13 cellular contexts compared by ENCODE assay signal in the genomic region with DNA sequence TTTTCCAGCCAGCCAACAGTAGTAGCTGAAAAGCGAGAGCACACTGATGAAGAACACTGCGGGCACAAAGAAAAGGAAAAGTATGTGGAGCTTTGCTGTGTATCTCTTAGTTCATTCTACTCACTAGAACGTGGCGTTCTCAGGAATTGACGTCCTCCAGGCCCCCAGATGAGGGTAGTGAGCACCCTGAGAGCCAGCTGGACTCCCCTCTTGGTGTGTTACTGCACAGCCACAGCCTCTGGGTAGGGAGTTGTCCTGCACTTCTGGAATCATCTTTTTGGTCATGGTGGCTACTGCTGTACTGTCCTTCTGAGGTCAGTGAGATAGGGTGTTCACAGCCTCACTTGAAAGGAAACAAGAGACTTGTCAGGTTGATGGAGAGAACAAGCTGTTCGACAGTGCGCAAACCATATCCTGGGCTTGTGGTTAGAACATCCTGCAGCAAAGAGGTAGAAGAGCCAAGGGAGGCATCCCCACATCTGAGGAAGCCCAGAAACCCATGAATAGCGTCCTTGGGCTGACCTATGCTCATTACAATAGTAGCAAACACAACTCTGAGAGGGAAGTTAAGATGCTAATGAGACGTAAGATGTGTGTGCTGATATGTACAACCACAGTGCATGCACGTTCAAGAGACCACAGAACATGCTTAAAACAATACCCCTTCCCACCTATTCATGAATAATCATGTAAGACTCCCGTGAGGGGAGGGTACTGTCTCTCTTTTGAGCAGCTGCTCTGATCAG. TPM values are rescaled to one million over a fixed set of nuclear protein-coding genes. Genes with fewer than 3 reads are reported as not detected.
A peak's percentile ranks its signal among the peaks of the same experiment; 100 is the strongest.
DNase-seq lines count a peak whose midpoint lies in the region; ATAC-seq and TF ChIP-seq lines count a peak whose summit lies in the region.
"Had no signal": no experiment of that assay in that cellular context is flagged by ENCODE, and none has a peak within 500 bp of the region (broad histone marks: within the 10 kb centered on the region; RNA-seq: fewer than 3 reads in every experiment).

No MANE protein-coding gene starts in this region.

- 0 out of 2 replicates have a peak overlapping the region, but pooled peaks have one; percentile 47 for H2AFZ ChIP-seq in Loucy (ENCODE audit: low read length)

- peak; percentile 81 for DNase-seq in activated T-helper 2 cell treated with anti-CD3 and anti-CD28 coated beads, Interferon-gamma antibody, Interleukin-2, Interleukin-4, amounts not matched to agents 10 μg/mL and 5 μg/mL and 100 μg/mL, durations not matched to agents 14 hours and 24 hours and 36 hours (ENCODE audit: low spot score)
- DNase-seq in natural killer cell treated with Interleukin-12 subunit alpha and Interleukin-12 subunit beta and Interleukin-15 and Interleukin-18, amount 100 ng/mL, for 72 hours (ENCODE audit: low spot score) = peak; percentile 60
- DNase-seq in NCI-H187 (lab: John Stamatoyannopoulos, UW) = no peak
- DNase-seq in GDM1 (lab: John Stamatoyannopoulos, UW) = no peak
- DNase-seq in NCI-H1417 (lab: John Stamatoyannopoulos, UW) = no peak
- no peak for DNase-seq in HCEC 1CT
- DNase-seq: midbrain, NCI-H2171, T1000 had no signal

- peaks cover 7% of the 10 kb centered on the region for H3K27me3 Mint-ChIP-seq in activated T-helper 2 cell treated with anti-CD3 and anti-CD28 coated beads, Interferon-gamma antibody, Interleukin-2, Interleukin-4, amounts not matched to agents 10 μg/mL and 5 μg/mL and 100 μg/mL, durations not matched to agents 14 hours and 24 hours and 36 hours (ENCODE audit: low read depth)
- peaks cover 0 to 2% of the 10 kb centered on the region in 2 donors for H3K27me3 Mint-ChIP-seq in natural killer cell treated with Interleukin-12 subunit alpha and Interleukin-12 subunit beta and Interleukin-15 and Interleukin-18, amount 100 ng/mL, for 72 hours

- peaks cover 19% of the 10 kb centered on the region for H3K4me1 ChIP-seq in Loucy (ENCODE audit: insufficient read depth, low read length, poor library complexity, severe bottlenecking)
- H3K4me1 ChIP-seq: breast epithelium had no signal

- peak overlapping the region; percentile 55 for H3K9ac ChIP-seq in Loucy (ENCODE audit: low read depth, low read length, poor library complexity, severe bottlenecking)

- no peak for TF ChIP-seq CTCF in Loucy (conservative IDR thresholded peaks at IDR 0.05; ENCODE audit: low read length)

- intact Hi-C loops in activated T-helper 2 cell treated with anti-CD3 and anti-CD28 coated beads, Interferon-gamma antibody, Interleukin-2, Interleukin-4, amounts not matched to agents 10 μg/mL and 5 μg/mL and 100 μg/mL, durations not matched to agents 14 hours and 24 hours and 36 hours (cut with micrococcal nuclease) = no loop called here

- no peaks in the 10 kb centered on the region for H3K36me3 Mint-ChIP-seq in activated T-helper 2 cell treated with anti-CD3 and anti-CD28 coated beads, Interferon-gamma antibody, Interleukin-2, Interleukin-4, amounts not matched to agents 10 μg/mL and 5 μg/mL and 100 μg/mL, durations not matched to agents 14 hours and 24 hours and 36 hours (ENCODE audit: low read depth)
- no peaks in the 10 kb centered on the region for H3K36me3 Mint-ChIP-seq in natural killer cell treated with Interleukin-12 subunit alpha and Interleukin-12 subunit beta and Interleukin-15 and Interleukin-18, amount 100 ng/mL, for 72 hours

- no peaks in the 10 kb centered on the region for H3K9me3 ChIP-seq in Loucy (ENCODE audit: insufficient read depth, low read depth, low read length)
- H3K9me3 ChIP-seq: breast epithelium had no signal

- no peaks in the 10 kb centered on the region for H3F3A ChIP-seq in Loucy (ENCODE audit: low read depth)

- H3K9me3 Mint-ChIP-seq in activated T-helper 2 cell treated with anti-CD3 and anti-CD28 coated beads, Interferon-gamma antibody, Interleukin-2, Interleukin-4, amounts not matched to agents 10 μg/mL and 5 μg/mL and 100 μg/mL, durations not matched to agents 14 hours and 24 hours and 36 hours = no peaks in the 10 kb centered on the region
- H3K9me3 Mint-ChIP-seq in natural killer cell treated with Interleukin-12 subunit alpha and Interleukin-12 subunit beta and Interleukin-15 and Interleukin-18, amount 100 ng/mL, for 72 hours = no peaks in the 10 kb centered on the region

- H3K4me3 ChIP-seq in GM08714 (ENCODE audit: low read length) (peak overlapping the region; percentile 22; the same call in 1 of the 2 replicates), Loucy (ENCODE audit: low read length, poor library complexity, severe bottlenecking) (peak overlapping the region; percentile 69)
- H3K4me3 ChIP-seq: breast epithelium had no signal

- no peaks in the 10 kb centered on the region for H3K27me3 ChIP-seq in Loucy (ENCODE audit: insufficient read depth, low read length, poor library complexity, severe bottlenecking)

- H3K4me3 Mint-ChIP-seq in activated T-helper 2 cell treated with anti-CD3 and anti-CD28 coated beads, Interferon-gamma antibody, Interleukin-2, Interleukin-4, amounts not matched to agents 10 μg/mL and 5 μg/mL and 100 μg/mL, durations not matched to agents 14 hours and 24 hours and 36 hours (ENCODE audit: low read depth) = peak overlapping the region; percentile 70
- peak overlapping the region; percentile 75 for H3K4me3 Mint-ChIP-seq in natural killer cell treated with Interleukin-12 subunit alpha and Interleukin-12 subunit beta and Interleukin-15 and Interleukin-18, amount 100 ng/mL, for 72 hours

- H3K79me2 ChIP-seq in Loucy (ENCODE audit: insufficient read depth, low read length) = no peaks in the 10 kb centered on the region

- H4K20me1 ChIP-seq in Loucy (ENCODE audit: insufficient read depth, low read length, poor library complexity, severe bottlenecking) = no peaks in the 10 kb centered on the region

- H3K4me1 Mint-ChIP-seq in activated T-helper 2 cell treated with anti-CD3 and anti-CD28 coated beads, Interferon-gamma antibody, Interleukin-2, Interleukin-4, amounts not matched to agents 10 μg/mL and 5 μg/mL and 100 μg/mL, durations not matched to agents 14 hours and 24 hours and 36 hours (ENCODE audit: low read depth) = peaks cover 41% of the 10 kb centered on the region
- peaks cover 33 to 47% of the 10 kb centered on the region in 2 donors for H3K4me1 Mint-ChIP-seq in natural killer cell treated with Interleukin-12 subunit alpha and Interleukin-12 subunit beta and Interleukin-15 and Interleukin-18, amount 100 ng/mL, for 72 hours (ENCODE audit: low read depth in 2 of 2)

- peak; percentile 83 to 84 for ATAC-seq in natural killer cell treated with Interleukin-12 subunit alpha and Interleukin-12 subunit beta and Interleukin-15 and Interleukin-18, amount 100 ng/mL, for 72 hours

- peak overlapping the region; percentile 77 for H3K27ac Mint-ChIP-seq in activated T-helper 2 cell treated with anti-CD3 and anti-CD28 coated beads, Interferon-gamma antibody, Interleukin-2, Interleukin-4, amounts not matched to agents 10 μg/mL and 5 μg/mL and 100 μg/mL, durations not matched to agents 14 hours and 24 hours and 36 hours
- H3K27ac Mint-ChIP-seq in natural killer cell treated with Interleukin-12 subunit alpha and Interleukin-12 subunit beta and Interleukin-15 and Interleukin-18, amount 100 ng/mL, for 72 hours = peak overlapping the region; percentile 67 to 80

- no peaks in the 10 kb centered on the region for H3K36me3 ChIP-seq in Loucy (ENCODE audit: insufficient read depth, low read length)
- H3K36me3 ChIP-seq: breast epithelium had no signal

- no peaks in the 10 kb centered on the region for H3K9me2 ChIP-seq in Loucy (replicated peaks; ENCODE audit: low read depth, low read length)

- peak overlapping the region; percentile 88 for H3K4me2 ChIP-seq in Loucy (ENCODE audit: low read depth, low read length, poor library complexity, severe bottlenecking)

RNA-seq across cellular contexts. Expression of a gene that starts 14.6 kb away (rescaled TPM):
- 266 and 278 TPM in 2 replicates for total RNA-seq in activated T-helper 2 cell treated with anti-CD3 and anti-CD28 coated beads, Interferon-gamma antibody, Interleukin-2, Interleukin-4, amounts not matched to agents 10 μg/mL and 5 μg/mL and 100 μg/mL, durations not matched to agents 14 hours and 24 hours and 36 hours
- 100 to 1,000 TPM; 277 to 518 TPM for total RNA-seq in natural killer cell treated with Interleukin-12 subunit alpha and Interleukin-12 subunit beta and Interleukin-15 and Interleukin-18, amount 100 ng/mL, for 72 hours

RNA-seq across cellular contexts. Expression of a gene that starts 27.7 kb away (rescaled TPM):
- total RNA-seq in activated T-helper 2 cell treated with anti-CD3 and anti-CD28 coated beads, Interferon-gamma antibody, Interleukin-2, Interleukin-4, amounts not matched to agents 10 μg/mL and 5 μg/mL and 100 μg/mL, durations not matched to agents 14 hours and 24 hours and 36 hours = 2.6 and 3.0 TPM in 2 replicates
- total RNA-seq in natural killer cell treated with Interleukin-12 subunit alpha and Interleukin-12 subunit beta and Interleukin-15 and Interleukin-18, amount 100 ng/mL, for 72 hours = 1 to 10 TPM; 5.2 to 9.0 TPM
- total RNA-seq: frontal cortex had no signal

RNA-seq across cellular contexts. Expression of a gene that starts 51.7 kb away (rescaled TPM):
- total RNA-seq in activated T-helper 2 cell treated with anti-CD3 and anti-CD28 coated beads, Interferon-gamma antibody, Interleukin-2, Interleukin-4, amounts not matched to agents 10 μg/mL and 5 μg/mL and 100 μg/mL, durations not matched to agents 14 hours and 24 hours and 36 hours = not detected in 2 replicates
- not detected for total RNA-seq in natural killer cell treated with Interleukin-12 subunit alpha and Interleukin-12 subunit beta and Interleukin-15 and Interleukin-18, amount 100 ng/mL, for 72 hours
- total RNA-seq: breast epithelium had no signal

Comparison
In these comparisons a context has a peak if more than half of its experiments do, and no peak if none do; other contexts are left out.
1. DNase-seq: peak in activated T-helper 2 cell treated with anti-CD3 and anti-CD28 coated beads, Interferon-gamma antibody, Interleukin-2, Interleukin-4, amounts not matched to agents 10 μg/mL and 5 μg/mL and 100 μg/mL, durations not matched to agents 14 hours and 24 hours and 36 hours (single experiment) and natural killer cell treated with Interleukin-12 subunit alpha and Interleukin-12 subunit beta and Interleukin-15 and Interleukin-18, amount 100 ng/mL, for 72 hours (single experiment); none in NCI-H187 (0 of 2), GDM1 (single experiment), NCI-H1417 (0 of 3) and HCEC 1CT (single experiment).